ENCODE assay signal across 18 cellular contexts in the genomic region with DNA sequence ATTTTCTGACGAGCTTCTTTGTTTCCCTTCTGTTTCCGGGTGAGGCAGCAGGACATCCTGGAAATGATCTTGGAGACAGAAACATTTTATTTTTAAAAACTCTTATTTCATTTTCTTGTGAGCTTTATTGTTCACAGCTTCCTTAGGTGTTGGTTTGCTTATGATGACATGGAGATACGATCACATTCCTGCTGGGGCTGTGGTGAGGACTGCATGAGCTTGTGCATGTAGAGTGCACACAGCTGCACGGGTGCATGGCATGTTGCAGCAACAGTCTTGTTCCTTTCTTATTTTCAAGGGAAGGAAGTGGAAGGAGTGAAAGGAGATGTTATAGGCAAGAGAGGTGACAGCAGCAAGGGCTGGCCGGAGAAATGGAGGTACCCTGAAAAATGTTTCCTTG. TPM values are rescaled to one million over a fixed set of nuclear protein-coding genes. Genes with fewer than 3 reads are reported as not detected.
DNase-seq lines count a peak whose midpoint lies in the region; TF ChIP-seq lines count a peak whose summit lies in the region.
"Had no signal": no experiment of that assay in that cellular context is flagged by ENCODE, and none has a peak within 500 bp of the region (broad histone marks: within the 10 kb centered on the region; RNA-seq: fewer than 3 reads in every experiment).

No MANE protein-coding gene starts in this region.

- H3K36me3 Mint-ChIP-seq in Caco-2 (ENCODE audit: insufficient read depth, unreplicated experiment), result no peaks in the 10 kb centered on the region
- H3K36me3 Mint-ChIP-seq: CD8-positive, alpha-beta memory T cell had no signal

- no peaks in the 10 kb centered on the region for H3K9me3 Mint-ChIP-seq in Caco-2 (ENCODE audit: unreplicated experiment)

- TF ChIP-seq CTCF in Caco-2 (IDR thresholded peaks at IDR 0.05; ENCODE audit: insufficient read depth in 1 of 2, low read depth in 1 of 2, low read length in 1 of 2, severe bottlenecking in 1 of 2, unreplicated experiment in 1 of 2) (no peak), OCI-LY7 (conservative IDR thresholded peaks at IDR 0.05; ENCODE audit: low read length) (no peak), neutrophil (IDR thresholded peaks at IDR 0.05) (no peak)

- H3K9me3 ChIP-seq in Caco-2 (peaks cover 7% of the 10 kb centered on the region; the same call in 1 of the 2 replicates), OCI-LY7 (ENCODE audit: low read length) (no peaks in the 10 kb centered on the region), duodenal mucosa (ENCODE audit: control insufficient read depth in 1 of 2, low read length in 2 of 2) (no peaks in the 10 kb centered on the region), neutrophil (no peaks in the 10 kb centered on the region)
- H3K9me3 ChIP-seq: SJCRH30 had no signal

- H3K4me2 ChIP-seq in OCI-LY7 (ENCODE audit: low read length), result peak overlapping the region; percentile 27

- no peaks in the 10 kb centered on the region for H3K27me3 Mint-ChIP-seq in Caco-2 (ENCODE audit: insufficient read depth, unreplicated experiment)

- H3K27me3 ChIP-seq in Caco-2 (replicated peaks; ENCODE audit: control insufficient read depth, insufficient read depth, low read length) (no peaks in the 10 kb centered on the region), duodenal mucosa (ENCODE audit: control insufficient read depth in 1 of 2, insufficient read depth in 2 of 2, low read length in 2 of 2) (peaks cover 0 to 5% of the 10 kb centered on the region in 2 donors), neutrophil (peaks cover 14% of the 10 kb centered on the region)
- H3K27me3 ChIP-seq: SJCRH30 had no signal

- H3K27ac ChIP-seq in OCI-LY7 (ENCODE audit: low read depth, low read length, poor library complexity, severe bottlenecking) (no peak overlapping the region), duodenal mucosa (ENCODE audit: low read depth, low read length) (no peak overlapping the region), neutrophil (peak overlapping the region; percentile 59)
- H3K27ac ChIP-seq: C4-2B, GM23248, SJCRH30 had no signal

- peak overlapping the region; percentile 25 for H3K4me3 Mint-ChIP-seq in Caco-2 (ENCODE audit: unreplicated experiment)
- H3K4me3 Mint-ChIP-seq: CD8-positive, alpha-beta memory T cell had no signal

- intact Hi-C loops in Caco-2 (cut with micrococcal nuclease; ENCODE audit: unreplicated experiment), result no loop called here
- intact Hi-C loops in OCI-LY7 (cut with micrococcal nuclease; ENCODE audit: unreplicated experiment), result no loop called here

- BruUV-seq in Caco-2 (replicated peaks; lab: Mats Ljungman, UMichigan) (no TSS peak), OCI-LY7 (replicated peaks; lab: Mats Ljungman, UMichigan) (no TSS peak)

- no peaks in the 10 kb centered on the region for H3K36me3 ChIP-seq in Caco-2 (ENCODE audit: control insufficient read depth, insufficient read depth, low read length)
- no peaks in the 10 kb centered on the region for H3K36me3 ChIP-seq in OCI-LY7 (ENCODE audit: insufficient read depth, low read length)
- H3K36me3 ChIP-seq in duodenal mucosa (ENCODE audit: control insufficient read depth in 1 of 2, insufficient read depth in 2 of 2, low read length in 2 of 2), result no peaks in the 10 kb centered on the region
- no peaks in the 10 kb centered on the region for H3K36me3 ChIP-seq in neutrophil
- H3K36me3 ChIP-seq: SJCRH30 had no signal

- H3K27ac Mint-ChIP-seq in Caco-2 (ENCODE audit: unreplicated experiment), result no peak overlapping the region
- H3K27ac Mint-ChIP-seq: CD8-positive, alpha-beta memory T cell had no signal

- H3K79me2 ChIP-seq in OCI-LY7 (ENCODE audit: insufficient read depth, low read depth, low read length), result no peaks in the 10 kb centered on the region

- DNase-seq in Caco-2, result no peak
- no peak for DNase-seq in OCI-LY7 (ENCODE audit: low spot score)
- no peak for DNase-seq in activated CD8-positive, alpha-beta memory T cell treated with anti-CD3 and anti-CD28 coated beads, Interleukin-2, amount 50 U/mL, for 4 hours
- DNase-seq in activated CD4-positive, alpha-beta T cell treated with anti-CD3 and anti-CD28 coated beads for 4 hours, result no peak
- no peak for DNase-seq in activated CD4-positive, alpha-beta T cell treated with anti-CD3 and anti-CD28 coated beads for 48 hours
- DNase-seq: CD8-positive, alpha-beta memory T cell; GM23248; HCEC 1CT; IMR-90; NCI-H1694 treated with DMSO at 0.1 percent for 48 hours; NCI-H2107; NCI-H446 treated with DMSO at 0.1 percent for 48 hours; NCI-H526 treated with DMSO at 0.1 percent for 48 hours; SJCRH30 had no signal

- H2AFZ ChIP-seq in OCI-LY7 (ENCODE audit: low read length), result peak overlapping the region; percentile 64; the same call in 1 of the 2 replicates
- H2AFZ ChIP-seq: GM23248 had no signal

- POLR2A ChIA-PET in Caco-2 (lab: Charles Lee) (no interaction called here), OCI-LY7 (lab: Charles Lee) (interaction anchor here (0.7 to 1.0 kb wide), 2 partner anchors 10 to 151 kb away, joined by 3 to 5 read pairs; no protein-coding TSS in a partner anchor)

- CTCF ChIA-PET in Caco-2 (lab: Charles Lee) (no interaction called here), OCI-LY7 (lab: Charles Lee; ENCODE audit: unreplicated experiment) (no interaction called here)

- H3K9ac ChIP-seq in duodenal mucosa (ENCODE audit: low read depth in 1 of 2, low read length in 2 of 2), result peak overlapping the region in 1 of 2 donors; percentile 59
- H3K9ac ChIP-seq: GM23248 had no signal

- H4K20me1 ChIP-seq in OCI-LY7 (ENCODE audit: insufficient read depth, low read length), result no peaks in the 10 kb centered on the region

- H3K4me1 Mint-ChIP-seq in Caco-2 (ENCODE audit: low read depth, unreplicated experiment), result peaks cover 19% of the 10 kb centered on the region
- H3K4me1 Mint-ChIP-seq: CD8-positive, alpha-beta memory T cell had no signal

- H3K9me2 ChIP-seq in OCI-LY7 (ENCODE audit: insufficient read depth, low read length), result no peaks in the 10 kb centered on the region

- H3K4me1 ChIP-seq in Caco-2 (peaks cover 30% of the 10 kb centered on the region), OCI-LY7 (ENCODE audit: insufficient read depth, low read length, poor library complexity, severe bottlenecking) (peaks cover 5% of the 10 kb centered on the region), duodenal mucosa (ENCODE audit: control insufficient read depth in 1 of 2, insufficient read depth in 2 of 2, low read length in 2 of 2) (peaks cover 16 to 17% of the 10 kb centered on the region in 2 donors), neutrophil (ENCODE audit: control insufficient read depth in 1 of 2, insufficient read depth in 1 of 2, low read depth in 1 of 2, low read length in 1 of 2) (peaks cover 24 to 26% of the 10 kb centered on the region in 2 experiments)
- H3K4me1 ChIP-seq: SJCRH30 had no signal

- H3K4me3 ChIP-seq in Caco-2 (ENCODE audit: low read depth, low read length), result no peak overlapping the region
- no peak overlapping the region for H3K4me3 ChIP-seq in OCI-LY7 (ENCODE audit: low read depth, low read length, poor library complexity, severe bottlenecking)
- H3K4me3 ChIP-seq in duodenal mucosa (ENCODE audit: low read depth in 1 of 2, low read length in 2 of 2), result peak overlapping the region; percentile 76 to 87
- H3K4me3 ChIP-seq in neutrophil (ENCODE audit: low read depth in 1 of 2, low read length in 1 of 2), result no peak overlapping the region
- H3K4me3 ChIP-seq: GM23248, SJCRH30 had no signal

RNA-seq across cellular contexts. Expression of a gene that starts 1.2 kb away (rescaled TPM):
- 6.0 and 7.3 TPM in 2 replicates for total RNA-seq in Caco-2 (2022)
- not detected in 2 replicates for total RNA-seq in OCI-LY7 (2014; rRNA removed; shearing (Covaris generic))
- total RNA-seq in OCI-LY7 (2022), result not detected in 2 replicates
- total RNA-seq: Daoy, GM23248, IMR-90, SJCRH30 had no signal

RNA-seq across cellular contexts. Expression of a gene that starts 39.1 kb away (rescaled TPM):
- total RNA-seq in Caco-2 (2022) (34.4 and 35.9 TPM in 2 replicates), OCI-LY7 (2022) (69.2 and 79.1 TPM in 2 replicates)
- total RNA-seq in OCI-LY7 (2014; rRNA removed; shearing (Covaris generic)), result 58.4 and 59.0 TPM in 2 replicates

Comparison
In these comparisons a context has a peak if more than half of its experiments do, and no peak if none do; other contexts are left out.
1. H3K4me3 ChIP-seq: peak in duodenal mucosa (2 of 2); none in Caco-2 (single experiment), OCI-LY7 (single experiment) and neutrophil (0 of 2).